Comparison of ENCODE assay signal across 8 cellular contexts in the genomic region with DNA sequence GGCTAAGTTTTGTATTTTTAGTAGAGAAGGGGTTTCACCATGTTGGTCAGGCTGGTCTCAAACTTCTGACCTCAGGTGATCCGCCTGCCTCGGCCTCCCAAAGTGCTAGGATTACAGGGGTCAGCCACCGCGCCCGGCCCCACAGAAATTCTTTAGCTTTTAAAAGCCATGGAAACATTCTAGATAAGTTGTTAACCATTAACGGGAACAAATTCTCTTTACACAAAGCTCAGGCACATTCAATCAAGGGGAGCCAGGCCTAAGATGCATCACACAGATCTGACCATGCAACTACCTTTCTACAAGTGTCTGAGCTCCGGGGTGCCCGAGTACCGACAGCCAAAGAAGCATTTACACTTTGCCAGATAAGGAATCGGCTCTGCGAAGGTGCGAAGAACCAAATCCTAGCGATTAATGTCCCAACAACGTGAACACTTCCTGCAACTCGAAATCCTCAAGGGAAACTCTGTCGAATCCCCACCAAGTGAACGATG. TPM values are rescaled to one million over a fixed set of nuclear protein-coding genes. Genes with fewer than 3 reads are reported as not detected.
A peak's percentile ranks its signal among the peaks of the same experiment; 100 is the strongest.
DNase-seq lines count a peak whose midpoint lies in the region; ATAC-seq and TF ChIP-seq lines count a peak whose summit lies in the region.

No MANE protein-coding gene starts in this region.

- no peaks in the 10 kb centered on the region for H3K27me3 ChIP-seq in DOHH2 (ENCODE audit: control insufficient read depth, low read length)
- no peaks in the 10 kb centered on the region for H3K27me3 ChIP-seq in Peyer's patch
- no peaks in the 10 kb centered on the region for H3K27me3 ChIP-seq in rectal smooth muscle tissue (ENCODE audit: control insufficient read depth, insufficient read depth, low read length)

- peak overlapping the region; percentile 74 for H3K4me2 ChIP-seq in DOHH2 (ENCODE audit: low read length)

- H3K4me3 ChIP-seq in DOHH2 (ENCODE audit: low read length) (peak overlapping the region; percentile 94), Peyer's patch (peak overlapping the region; percentile 86 to 100 (median 92)), fibroblast of mammary gland (ENCODE audit: control insufficient read depth, low read depth, low read length) (peak overlapping the region; percentile 92), rectal smooth muscle tissue (ENCODE audit: low read length) (peak overlapping the region; percentile 98)

- no peak for TF ChIP-seq CTCF in DOHH2 (IDR thresholded peaks at IDR 0.05; ENCODE audit: low read depth, low read length, poor library complexity, severe bottlenecking)
- no peak for TF ChIP-seq CTCF in Peyer's patch (IDR thresholded peaks at IDR 0.05)
- TF ChIP-seq CTCF in fibroblast of mammary gland (conservative IDR thresholded peaks at IDR 0.05; ENCODE audit: control insufficient read depth, insufficient read depth, low read depth, low read length), result no peak

- peaks cover 19% of the 10 kb centered on the region for H4K20me1 ChIP-seq in DOHH2 (ENCODE audit: control insufficient read depth, insufficient read depth, low read depth, low read length)

- no peak for TF ChIP-seq POLR2A in Peyer's patch (IDR thresholded peaks at IDR 0.05)

- H3K9me2 ChIP-seq in DOHH2 (replicated peaks; ENCODE audit: control insufficient read depth, low read length), result no peaks in the 10 kb centered on the region

- DNase-seq in Peyer's patch, result no peak
- DNase-seq in fibroblast of mammary gland (ENCODE audit: low read depth), result no peak
- DNase-seq in midbrain (lab: John Stamatoyannopoulos, UW), result no peak
- no peak for DNase-seq in activated CD8-positive, alpha-beta memory T cell treated with anti-CD3 and anti-CD28 coated beads, Interleukin-2, amount 50 U/mL, for 4 hours
- no peak for DNase-seq in NCI-H1105 treated with DMSO at 0.1 percent for 48 hours (lab: John Stamatoyannopoulos, UW)

- H3K9me3 ChIP-seq in DOHH2 (ENCODE audit: control insufficient read depth, insufficient read depth, low read length) (no peaks in the 10 kb centered on the region), Peyer's patch (no peaks in the 10 kb centered on the region)

- H3K79me2 ChIP-seq in DOHH2 (ENCODE audit: control insufficient read depth, low read length), result peaks cover 99% of the 10 kb centered on the region

- no peak overlapping the region for H3K27ac ChIP-seq in DOHH2 (ENCODE audit: low read depth, low read length)
- peak overlapping the region in 1 of 4 donors; percentile 93 for H3K27ac ChIP-seq in Peyer's patch
- H3K27ac ChIP-seq in rectal smooth muscle tissue (ENCODE audit: low read depth, low read length), result no peak overlapping the region

- ATAC-seq in HG03571 (IDR thresholded peaks at IDR 0.05; ENCODE audit: unreplicated experiment), result no peak

- H3K9ac ChIP-seq in rectal smooth muscle tissue (ENCODE audit: low read length), result peak overlapping the region; percentile 85

- H3F3A ChIP-seq in DOHH2 (ENCODE audit: control insufficient read depth, insufficient read depth), result peaks cover 8% of the 10 kb centered on the region

- H3K4me1 ChIP-seq in DOHH2 (ENCODE audit: control insufficient read depth, low read length) (peaks cover 42% of the 10 kb centered on the region), Peyer's patch (peaks cover 0 to 30% (median 14%) of the 10 kb centered on the region in 4 donors), rectal smooth muscle tissue (ENCODE audit: control insufficient read depth, insufficient read depth, low read length) (peaks cover 18% of the 10 kb centered on the region)

- peaks cover 81% of the 10 kb centered on the region for H3K36me3 ChIP-seq in DOHH2 (ENCODE audit: control insufficient read depth, low read length)
- H3K36me3 ChIP-seq in Peyer's patch, result peaks cover 0 to 45% (median 0%) of the 10 kb centered on the region in 3 donors
- peaks cover 16% of the 10 kb centered on the region for H3K36me3 ChIP-seq in rectal smooth muscle tissue (ENCODE audit: control insufficient read depth, insufficient read depth, low read length)

RNA-seq across cellular contexts. Expression of gene EMC8, which starts 1.0 kb away (rescaled TPM):
- 10 to 100 TPM; 37.2 to 38.9 (median 38.5) TPM for total RNA-seq in Peyer's patch

RNA-seq across cellular contexts. Expression of gene COX4I1, which starts 1.2 kb away (rescaled TPM):
- total RNA-seq in Peyer's patch, result 100 to 1,000 TPM; 377 to 758 (median 713) TPM

RNA-seq across cellular contexts. Expression of gene C16orf74, which starts 47.4 kb away (rescaled TPM):
- 1 to 10 TPM in 2 of 4 donors, not detected in 2; 2.5 to 6.6 TPM for total RNA-seq in Peyer's patch
